In genomic region chr6:70413829-70414494, GRCh38 we compare ENCODE assay signal across 2 cellular contexts.
TF ChIP-seq lines count a peak whose summit lies in the region.

No MANE protein-coding gene starts in this region.

TF ChIP-seq in WTC11, 78 proteins besides CTCF, POLR2A, EP300 and RAD21 (continued from another document):
- TF ChIP-seq PRDM15 (CRISPR knock-in tag; IDR thresholded peaks at IDR 0.05) (no peak), FOXK1 (CRISPR knock-in tag; IDR thresholded peaks at IDR 0.05) (no peak), ELF4 (CRISPR knock-in tag; IDR thresholded peaks at IDR 0.05; ENCODE audit: low read depth) (no peak), IRF1 (CRISPR knock-in tag; IDR thresholded peaks at IDR 0.05) (peak; percentile 56; the same call in 1 of the 2 replicates), ESRRA (CRISPR knock-in tag; IDR thresholded peaks at IDR 0.05; ENCODE audit: borderline replicate concordance) (0 out of 2 replicates have a peak, but pooled peaks have one; percentile 68), SMAD4 (CRISPR knock-in tag; IDR thresholded peaks at IDR 0.05) (no peak), MAX (CRISPR knock-in tag; IDR thresholded peaks at IDR 0.05) (no peak), ZNF138 (CRISPR knock-in tag; conservative IDR thresholded peaks at IDR 0.05) (no peak), USF1 (CRISPR knock-in tag; IDR thresholded peaks at IDR 0.05) (0 out of 2 replicates have a peak, but pooled peaks have one; percentile 8), TEAD4 (CRISPR knock-in tag; IDR thresholded peaks at IDR 0.05) (no peak), E2F4 (CRISPR knock-in tag; IDR thresholded peaks at IDR 0.05; ENCODE audit: borderline replicate concordance, low read depth) (no peak), JUN (CRISPR knock-in tag; IDR thresholded peaks at IDR 0.05) (no peak), MLX (CRISPR knock-in tag; IDR thresholded peaks at IDR 0.05) (no peak), ZNF423 (CRISPR knock-in tag; IDR thresholded peaks at IDR 0.05) (no peak), GTF2I (CRISPR knock-in tag; conservative IDR thresholded peaks at IDR 0.05) (no peak), ZNF219 (CRISPR knock-in tag; IDR thresholded peaks at IDR 0.05; ENCODE audit: borderline replicate concordance) (no peak), HMGXB4 (CRISPR knock-in tag; IDR thresholded peaks at IDR 0.05) (0 out of 2 replicates have a peak, but pooled peaks have one; percentile 60)

TF ChIP-seq in neural cell, 6 proteins besides CTCF, POLR2A, EP300 and RAD21 (continued from another document):
- TF ChIP-seq REST (IDR thresholded peaks at IDR 0.05; ENCODE audit: borderline replicate concordance), result peak; percentile 19
- TF ChIP-seq SMC3 (conservative IDR thresholded peaks at IDR 0.05; ENCODE audit: poor library complexity), result peak; percentile 22
- no peak for TF ChIP-seq TAF1 (IDR thresholded peaks at IDR 0.05; ENCODE audit: low read depth)
- no peak for TF ChIP-seq EZH2 (IDR thresholded peaks at IDR 0.05; ENCODE audit: borderline replicate concordance, insufficient read depth, low read length, poor library complexity, severe bottlenecking)
TF ChIP-seq in neural cell: peak in this region for 3.
